20 cellular contexts compared by ENCODE assay signal in the genomic region with DNA sequence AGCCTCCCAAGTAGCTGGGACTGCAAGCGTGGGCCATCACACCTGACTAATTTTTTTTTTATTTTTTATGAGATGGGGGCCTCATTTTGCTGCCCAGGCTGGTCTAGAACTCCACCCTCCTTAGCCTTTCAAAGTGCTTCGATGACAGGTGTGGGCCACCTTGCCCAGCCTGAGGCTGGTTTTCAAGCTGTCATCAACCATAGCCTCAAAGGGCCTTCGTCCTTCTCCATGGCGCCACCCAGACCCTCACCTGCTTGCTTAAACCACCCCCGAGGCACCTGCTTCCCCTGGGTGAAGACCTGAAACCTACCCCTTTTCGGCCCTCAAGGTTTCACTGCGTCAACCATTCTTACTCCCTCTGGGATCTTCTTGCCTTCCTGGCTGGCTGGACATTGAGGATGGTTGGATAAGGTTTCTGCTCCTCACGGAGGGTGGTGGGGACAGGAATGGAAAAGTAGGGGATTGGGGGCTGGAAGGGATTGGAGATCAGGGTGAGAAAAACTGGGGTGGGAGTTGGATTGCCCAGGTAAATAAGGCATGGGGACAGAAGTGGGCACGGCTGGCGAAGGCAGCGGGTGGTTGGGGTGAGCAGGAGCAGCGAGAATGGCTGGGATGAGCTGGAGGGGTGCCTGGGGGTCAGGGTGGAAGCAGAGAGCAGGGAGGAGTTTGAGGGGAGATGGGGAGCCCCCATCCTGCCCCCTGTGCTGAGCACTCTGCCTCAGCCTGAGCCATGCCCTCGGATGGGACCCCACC. TPM values are rescaled to one million over a fixed set of nuclear protein-coding genes. Genes with fewer than 3 reads are reported as not detected.
DNase-seq lines count a peak whose midpoint lies in the region; ATAC-seq and TF ChIP-seq lines count a peak whose summit lies in the region.
"Had no signal": no experiment of that assay in that cellular context is flagged by ENCODE, and none has a peak within 500 bp of the region (broad histone marks: within the 10 kb centered on the region; RNA-seq: fewer than 3 reads in every experiment).

No MANE protein-coding gene starts in this region.

- H3K4me3 Mint-ChIP-seq in endothelial cell (ENCODE audit: unreplicated experiment): no peak overlapping the region
- no peak overlapping the region for H3K4me3 Mint-ChIP-seq in natural killer cell treated with Interleukin-12 subunit alpha and Interleukin-12 subunit beta and Interleukin-15 and Interleukin-18, amount 100 ng/mL, for 72 hours
- H3K4me3 Mint-ChIP-seq: CD14-positive monocyte had no signal

- peaks cover 57% of the 10 kb centered on the region for H3K27me3 Mint-ChIP-seq in endothelial cell (ENCODE audit: unreplicated experiment)
- peaks cover 0 to 6% of the 10 kb centered on the region in 2 donors for H3K27me3 Mint-ChIP-seq in natural killer cell treated with Interleukin-12 subunit alpha and Interleukin-12 subunit beta and Interleukin-15 and Interleukin-18, amount 100 ng/mL, for 72 hours

- no peaks in the 10 kb centered on the region for H3K9me3 Mint-ChIP-seq in endothelial cell (ENCODE audit: unreplicated experiment)
- no peaks in the 10 kb centered on the region for H3K9me3 Mint-ChIP-seq in natural killer cell treated with Interleukin-12 subunit alpha and Interleukin-12 subunit beta and Interleukin-15 and Interleukin-18, amount 100 ng/mL, for 72 hours

- no peak for TF ChIP-seq EP300 in stomach (IDR thresholded peaks at IDR 0.05)

- peak; percentile 11 for DNase-seq in Right ventricle myocardium superior
- no peak for DNase-seq in right atrium auricular region (ENCODE audit: low spot score)
- peak; percentile 4 for DNase-seq in endothelial cell (ENCODE audit: low spot score)
- peak; percentile 53 for DNase-seq in natural killer cell treated with Interleukin-12 subunit alpha and Interleukin-12 subunit beta and Interleukin-15 and Interleukin-18, amount 100 ng/mL, for 72 hours (ENCODE audit: low spot score)
- peak; percentile 14 for DNase-seq in stomach
- no peak for DNase-seq in NCI-H1694 (lab: John Stamatoyannopoulos, UW)
- no peak for DNase-seq in NK-92 treated with Interleukin-12 subunit alpha and Interleukin-12 subunit beta, amount 100 ng/mL, for 24 hours (lab: John Stamatoyannopoulos, UW)
- DNase-seq: DMS 273 treated with DMSO at 0.1 percent for 48 hours, GDM1, GOT3, MG63, NCI-H1092, NCI-H2107, NCI-H2227 treated with DMSO at 0.1 percent for 48 hours, NCI-H524 had no signal

- H3K27ac ChIP-seq in right atrium auricular region (no peak overlapping the region), stomach (no peak overlapping the region)

- no peaks in the 10 kb centered on the region for H3K9me3 ChIP-seq in right atrium auricular region
- no peaks in the 10 kb centered on the region for H3K9me3 ChIP-seq in stomach
- H3K9me3 ChIP-seq: MG63 had no signal

- peaks cover 0 to 13% of the 10 kb centered on the region in 2 donors for H3K4me1 ChIP-seq in right atrium auricular region
- H3K4me1 ChIP-seq in stomach: peaks cover 0 to 28% (median 16%) of the 10 kb centered on the region in 4 donors

- 81 to 90% (median 87%) methylated on average over 13 of the region's 13 CpGs for WGBS in stomach, 5 donors

- no peak for TF ChIP-seq POLR2A in stomach (IDR thresholded peaks at IDR 0.05)

- no peak for TF ChIP-seq CTCF in right atrium auricular region (IDR thresholded peaks at IDR 0.05)
- TF ChIP-seq CTCF in endothelial cell (IDR thresholded peaks at IDR 0.05; ENCODE audit: unreplicated experiment): no peak
- TF ChIP-seq CTCF in stomach (IDR thresholded peaks at IDR 0.05): no peak

- intact Hi-C loops in Right ventricle myocardium superior (cut with DNase I): no loop called here
- intact Hi-C loops in stomach (cut with DNase I; ENCODE audit: low total_unique reads): no loop called here

- H3K36me3 ChIP-seq in right atrium auricular region (no peaks in the 10 kb centered on the region), stomach (no peaks in the 10 kb centered on the region)
- H3K36me3 ChIP-seq: MG63 had no signal

- H3K4me3 ChIP-seq in right atrium auricular region (no peak overlapping the region), stomach (no peak overlapping the region)
- H3K4me3 ChIP-seq: GM12878, MG63 had no signal

- H3K27me3 ChIP-seq in right atrium auricular region: peaks cover 0 to 10% of the 10 kb centered on the region in 2 donors
- peaks cover 3 to 65% (median 30%) of the 10 kb centered on the region in 3 donors for H3K27me3 ChIP-seq in stomach
- H3K27me3 ChIP-seq: MG63 had no signal

- ATAC-seq in Right ventricle myocardium superior (ENCODE audit: poor library complexity): no peak
- ATAC-seq in natural killer cell treated with Interleukin-12 subunit alpha and Interleukin-12 subunit beta and Interleukin-15 and Interleukin-18, amount 100 ng/mL, for 72 hours: no peak
- ATAC-seq in GM21786 (IDR thresholded peaks at IDR 0.05; ENCODE audit: unreplicated experiment): no peak
- ATAC-seq: GM12878, Panc1 had no signal

- peaks cover 25% of the 10 kb centered on the region for H3K36me3 Mint-ChIP-seq in endothelial cell (ENCODE audit: low read depth, unreplicated experiment)
- H3K36me3 Mint-ChIP-seq in natural killer cell treated with Interleukin-12 subunit alpha and Interleukin-12 subunit beta and Interleukin-15 and Interleukin-18, amount 100 ng/mL, for 72 hours: no peaks in the 10 kb centered on the region
- H3K36me3 Mint-ChIP-seq: CD14-positive monocyte had no signal

- H3K27ac Mint-ChIP-seq in endothelial cell (ENCODE audit: unreplicated experiment): peak overlapping the region; percentile 61
- H3K27ac Mint-ChIP-seq in natural killer cell treated with Interleukin-12 subunit alpha and Interleukin-12 subunit beta and Interleukin-15 and Interleukin-18, amount 100 ng/mL, for 72 hours: no peak overlapping the region

- peaks cover 6% of the 10 kb centered on the region for H3K4me1 Mint-ChIP-seq in endothelial cell (ENCODE audit: unreplicated experiment)
- H3K4me1 Mint-ChIP-seq in natural killer cell treated with Interleukin-12 subunit alpha and Interleukin-12 subunit beta and Interleukin-15 and Interleukin-18, amount 100 ng/mL, for 72 hours (ENCODE audit: low read depth in 2 of 2): peaks cover 3% of the 10 kb centered on the region in 2 donors
- H3K4me1 Mint-ChIP-seq: CD14-positive monocyte had no signal

RNA-seq across cellular contexts. Expression of gene ACR, which starts 2.8 kb away (rescaled TPM):
- total RNA-seq in Right ventricle myocardium superior: 0.43 TPM
- total RNA-seq in right atrium auricular region: under 1 TPM in 1 of 2 donors, not detected in 1; 0.39 TPM
- total RNA-seq in endothelial cell (ENCODE audit: unreplicated experiment): 2.8 TPM
- total RNA-seq in natural killer cell treated with Interleukin-12 subunit alpha and Interleukin-12 subunit beta and Interleukin-15 and Interleukin-18, amount 100 ng/mL, for 72 hours: not detected
- total RNA-seq in stomach: under 1 TPM in 1 of 5 donors, not detected in 4; 0.37 TPM
- under 1 TPM in 2 of 3 donors, not detected in 1; 0.19 to 0.23 TPM for polyA plus RNA-seq in stomach
- total RNA-seq: GM12878, HT-29 had no signal
- polyA plus RNA-seq: CD14-positive monocyte, GM12878 had no signal

RNA-seq across cellular contexts. Expression of gene RABL2B, which starts 48.3 kb away (rescaled TPM):
- total RNA-seq in Right ventricle myocardium superior: 9.7 TPM
- 1 to 10 TPM; 4.3 to 9.9 TPM for total RNA-seq in right atrium auricular region
- total RNA-seq in endothelial cell (ENCODE audit: unreplicated experiment): 31.1 TPM
- total RNA-seq in natural killer cell treated with Interleukin-12 subunit alpha and Interleukin-12 subunit beta and Interleukin-15 and Interleukin-18, amount 100 ng/mL, for 72 hours: 10 to 100 TPM; 15.7 to 26.1 TPM
- 10 to 100 TPM in 3 of 5 donors, 1 to 10 TPM in 2; 6.6 to 18.1 (median 11.3) TPM for total RNA-seq in stomach
- 10 to 100 TPM; 13.1 to 15.6 (median 13.5) TPM for polyA plus RNA-seq in stomach

Comparison
In these comparisons a context has a peak if more than half of its experiments do, and no peak if none do; other contexts are left out.
1. DNase-seq: peak in Right ventricle myocardium superior (single experiment), endothelial cell (single experiment), natural killer cell treated with Interleukin-12 subunit alpha and Interleukin-12 subunit beta and Interleukin-15 and Interleukin-18, amount 100 ng/mL, for 72 hours (single experiment) and stomach (single experiment); none in right atrium auricular region (single experiment), NCI-H1694 (single experiment) and NK-92 treated with Interleukin-12 subunit alpha and Interleukin-12 subunit beta, amount 100 ng/mL, for 24 hours (single experiment).